In the genomic region with DNA sequence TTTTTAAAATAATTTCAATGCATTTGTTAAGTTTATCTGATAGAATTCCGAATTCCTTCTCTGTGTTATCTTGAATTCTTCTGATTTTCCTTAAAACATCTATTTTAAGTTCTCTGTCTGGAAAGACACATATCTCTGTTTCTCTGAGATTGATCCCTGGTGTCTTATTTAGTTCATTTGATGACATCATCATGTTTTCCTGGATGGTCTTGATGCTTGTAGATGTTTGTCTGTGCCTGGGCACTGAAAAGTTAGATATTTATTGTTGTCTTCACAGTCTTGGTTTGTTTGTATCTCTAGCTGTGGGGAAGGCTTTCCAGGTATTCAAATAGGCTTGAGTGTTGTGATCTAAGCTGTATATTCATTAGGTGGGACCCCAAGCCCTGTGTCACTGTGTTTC, we compare ENCODE assay signal across 11 cellular contexts.
"Had no signal": no experiment of that assay in that cellular context is flagged by ENCODE, and none has a peak within 500 bp of the region (broad histone marks: within the 10 kb centered on the region; RNA-seq: fewer than 3 reads in every experiment).

No MANE protein-coding gene starts in this region.

- H3K4me1 ChIP-seq: HAP-1 had no signal

- FAIRE-seq: H1, H54 had no signal

- H3K27ac ChIP-seq: GM23248 had no signal

- H3K9ac ChIP-seq: GM23248 had no signal

- H2AFZ ChIP-seq: GM23248, GM23338 had no signal

- H3K36me3 ChIP-seq: HAP-1 had no signal

- ATAC-seq: GM23338, HCT116 had no signal

- DNase-seq: GM23248, GOT3, H7, H9, HCEC 1CT, HFFc6 had no signal

- H3K9me3 ChIP-seq: HAP-1 had no signal

- H3K4me2 ChIP-seq: GM23338 had no signal

- H3K4me3 ChIP-seq: GM23248, GM23338, HAP-1 had no signal
